In the genomic region with DNA sequence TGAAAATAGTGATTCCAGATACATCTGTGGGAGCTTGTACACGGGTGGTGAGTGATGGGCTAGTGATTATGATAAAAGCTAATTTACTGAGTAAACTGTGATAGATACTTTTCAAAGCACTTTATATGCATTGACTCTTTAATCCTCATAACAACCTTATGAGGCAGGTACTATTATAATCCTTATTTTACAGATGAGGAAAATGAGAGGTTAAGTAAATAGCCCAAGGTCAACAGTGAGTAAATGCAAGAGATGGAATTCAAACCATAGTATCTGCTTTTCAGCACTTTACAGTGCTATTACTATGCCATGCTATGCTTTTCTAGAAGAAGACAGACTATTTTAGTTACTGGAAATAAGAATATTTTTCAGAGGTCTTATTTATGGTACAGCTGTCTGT, we compare ENCODE assay signal across 27 cellular contexts.
"Had no signal": no experiment of that assay in that cellular context is flagged by ENCODE, and none has a peak within 500 bp of the region (broad histone marks: within the 10 kb centered on the region; RNA-seq: fewer than 3 reads in every experiment).

No MANE protein-coding gene starts in this region.

- H3K9me3 ChIP-seq: ascending aorta, neutrophil, ovary, psoas muscle, right atrium auricular region had no signal

- H3K27ac Mint-ChIP-seq: activated CD8-positive, alpha-beta T cell treated with anti-CD3 and anti-CD28 coated beads, Interleukin-2, amount 10 ng/mL, durations not matched to agents 7 days and 5 days; activated naive CD4-positive, alpha-beta T cell treated with anti-CD3 and anti-CD28 coated beads, Interleukin-2, amount 50 U/mL, for 72 hours; immature natural killer cell; natural killer cell; stimulated activated effector memory CD8-positive, alpha-beta T cell treated with anti-CD3 and anti-CD28 coated beads, Interleukin-12 subunit alpha, Interleukin-12 subunit beta, amount 100 ng/mL, for 72 hours; stimulated activated naive CD8-positive, alpha-beta T cell treated with anti-CD3 and anti-CD28 coated beads, Interleukin-15, amount 100 ng/mL, for 72 hours had no signal

- H3K27me3 Mint-ChIP-seq: stimulated activated naive CD8-positive, alpha-beta T cell treated with anti-CD3 and anti-CD28 coated beads, Interleukin-15, amount 100 ng/mL, for 72 hours had no signal

- H3K4me1 ChIP-seq: right atrium auricular region had no signal

- H3K27me3 ChIP-seq: ascending aorta, brain microvascular endothelial cell, hepatocyte, neutrophil, ovary, right atrium auricular region, tibial nerve had no signal

- H3K4me2 ChIP-seq: hepatocyte had no signal

- H3K79me2 ChIP-seq: hepatocyte had no signal

- DNase-seq: activated CD4-positive, alpha-beta T cell treated with anti-CD3 and anti-CD28 coated beads for 1 hour; activated CD4-positive, alpha-beta T cell treated with anti-CD3 and anti-CD28 coated beads, Interleukin-2, amount 50 U/mL, for 1 hour; activated CD8-positive, alpha-beta T cell treated with anti-CD3 and anti-CD28 coated beads, Interleukin-2, amount 10 ng/mL, durations not matched to agents 7 days and 5 days; brain microvascular endothelial cell; central memory CD4-positive, alpha-beta T cell; effector memory CD4-positive, alpha-beta T cell; foreskin melanocyte; glutamatergic neuron; immature natural killer cell; kidney glomerular epithelial cell; left ventricle myocardium superior; mammary epithelial cell; midbrain; natural killer cell; ovary; psoas muscle; small intestine; stimulated activated CD4-positive, alpha-beta T cell treated with anti-CD3 and anti-CD28 coated beads, Interleukin-2, amount 100 ng/mL, for 24 hours; stimulated activated naive CD8-positive, alpha-beta T cell treated with anti-CD3 and anti-CD28 coated beads, Interleukin-15, amount 100 ng/mL, for 72 hours had no signal

- H3K36me3 Mint-ChIP-seq: activated naive CD4-positive, alpha-beta T cell treated with anti-CD3 and anti-CD28 coated beads, Interleukin-2, amount 50 U/mL, for 72 hours; immature natural killer cell; natural killer cell; stimulated activated effector memory CD8-positive, alpha-beta T cell treated with anti-CD3 and anti-CD28 coated beads, Interleukin-12 subunit alpha, Interleukin-12 subunit beta, amount 100 ng/mL, for 72 hours had no signal

- H3K9me3 Mint-ChIP-seq: activated naive CD4-positive, alpha-beta T cell treated with anti-CD3 and anti-CD28 coated beads, Interleukin-2, amount 50 U/mL, for 72 hours; immature natural killer cell; natural killer cell; stimulated activated effector memory CD8-positive, alpha-beta T cell treated with anti-CD3 and anti-CD28 coated beads, Interleukin-12 subunit alpha, Interleukin-12 subunit beta, amount 100 ng/mL, for 72 hours; stimulated activated naive CD8-positive, alpha-beta T cell treated with anti-CD3 and anti-CD28 coated beads, Interleukin-15, amount 100 ng/mL, for 72 hours had no signal

- H3K27ac ChIP-seq: ascending aorta, brain microvascular endothelial cell, hepatocyte, neutrophil, ovary, psoas muscle, right atrium auricular region, tibial nerve had no signal

- H3K4me3 ChIP-seq: ascending aorta, hepatocyte, ovary, psoas muscle, right atrium auricular region, tibial nerve had no signal

- H3K4me3 Mint-ChIP-seq: activated CD8-positive, alpha-beta T cell treated with anti-CD3 and anti-CD28 coated beads, Interleukin-2, amount 10 ng/mL, durations not matched to agents 7 days and 5 days; immature natural killer cell; natural killer cell; stimulated activated effector memory CD8-positive, alpha-beta T cell treated with anti-CD3 and anti-CD28 coated beads, Interleukin-12 subunit alpha, Interleukin-12 subunit beta, amount 100 ng/mL, for 72 hours; stimulated activated naive CD8-positive, alpha-beta T cell treated with anti-CD3 and anti-CD28 coated beads, Interleukin-15, amount 100 ng/mL, for 72 hours had no signal

- H2AFZ ChIP-seq: hepatocyte had no signal

- H3K36me3 ChIP-seq: ascending aorta, brain microvascular endothelial cell, neutrophil, ovary, right atrium auricular region, tibial nerve had no signal

- ATAC-seq: activated CD8-positive, alpha-beta T cell treated with anti-CD3 and anti-CD28 coated beads, Interleukin-2, amount 10 ng/mL, durations not matched to agents 7 days and 5 days; activated naive CD4-positive, alpha-beta T cell treated with anti-CD3 and anti-CD28 coated beads, Interleukin-2, amount 50 U/mL, for 72 hours; esophagus mucosa; left ventricle myocardium superior; natural killer cell; psoas muscle; stimulated activated effector memory CD8-positive, alpha-beta T cell treated with anti-CD3 and anti-CD28 coated beads, Interleukin-12 subunit alpha, Interleukin-12 subunit beta, amount 100 ng/mL, for 72 hours; stimulated activated naive CD8-positive, alpha-beta T cell treated with anti-CD3 and anti-CD28 coated beads, Interleukin-15, amount 100 ng/mL, for 72 hours had no signal
